8 cellular contexts compared by ENCODE assay signal in genomic region chr4:8580321-8581093, GRCh38. TPM values are rescaled to one million over a fixed set of nuclear protein-coding genes. Genes with fewer than 3 reads are reported as not detected.
DNase-seq lines count a peak whose midpoint lies in the region; ATAC-seq, FAIRE-seq and TF ChIP-seq lines count a peak whose summit lies in the region.

TSS of gene GPR78 (plus strand) at chr4:8580392. CDS start at chr4:8580983, 591 bp downstream.

- H3K36me3 ChIP-seq in colonic mucosa = no peaks in the 10 kb centered on the region
- H3K36me3 ChIP-seq in lung (ENCODE audit: control insufficient read depth in 2 of 2, insufficient read depth in 2 of 2, low read length in 2 of 2) = no peaks in the 10 kb centered on the region

- H3K27ac ChIP-seq in colonic mucosa = no peak within 1 kb of the TSS
- no peak within 1 kb of the TSS for H3K27ac ChIP-seq in lung (ENCODE audit: low read depth in 1 of 2, low read length in 1 of 2)

- H3K9me3 ChIP-seq in colonic mucosa (no peaks in the 10 kb centered on the region), lung (ENCODE audit: control insufficient read depth in 2 of 2, insufficient read depth in 1 of 2, low read length in 1 of 2) (peaks cover 0 to 9% of the 10 kb centered on the region in 2 donors)

- H3K27me3 ChIP-seq in colonic mucosa (no peaks in the 10 kb centered on the region), lung (ENCODE audit: control insufficient read depth, insufficient read depth) (peaks cover 21% of the 10 kb centered on the region)

- WGBS in lung, 2 donors = 4 to 7% methylated on average over 60 to 63 of the region's 63 CpGs

- FAIRE-seq in urothelium cell line (lab: Jason Lieb, UNC) = no peak

- DNase-seq in EL (peak; percentile 49), NCI-H526 treated with DMSO at 0.1 percent for 48 hours (lab: John Stamatoyannopoulos, UW) (peak; percentile 8), colonic mucosa (peak; percentile 43), lung (ENCODE audit: low spot score) (no peak), urothelium cell line (ENCODE audit: low spot score) (peak; percentile 77), dedifferentiated amniotic fluid mesenchymal stem cell (ENCODE audit: extremely low spot score) (no peak), NCI-H446 (lab: John Stamatoyannopoulos, UW) (no peak)

- ATAC-seq in lung (ENCODE audit: insufficient read depth, low FRiP score) (peak; percentile 80), GM19452 (IDR thresholded peaks at IDR 0.05; ENCODE audit: unreplicated experiment) (no peak)

- no peak within 1 kb of the TSS for H3K4me3 ChIP-seq in colonic mucosa
- H3K4me3 ChIP-seq in lung = no peak within 1 kb of the TSS

- no peak within 1 kb of the TSS for H3K9ac ChIP-seq in colonic mucosa (ENCODE audit: low read depth in 2 of 2, low read length in 2 of 2)

- TF ChIP-seq CTCF in colonic mucosa (IDR thresholded peaks at IDR 0.05) (no peak), lung (IDR thresholded peaks at IDR 0.05; ENCODE audit: control extremely low read depth, extremely low read depth) (no peak)

- H3K4me1 ChIP-seq in colonic mucosa (no peaks in the 10 kb centered on the region), lung (ENCODE audit: control insufficient read depth in 2 of 2, insufficient read depth in 2 of 2, low read length in 2 of 2) (peaks cover 0 to 4% of the 10 kb centered on the region in 2 donors)

- intact Hi-C loops in colonic mucosa (cut with DNase I) = no loop called here

RNA-seq across cellular contexts. Expression of gene GPR78, which starts in this region (rescaled TPM):
- not detected for total RNA-seq in colonic mucosa
- under 1 TPM in 1 of 2 donors, not detected in 1; 0.28 TPM for total RNA-seq in lung
- under 1 TPM in 1 of 2 donors, not detected in 1; 0.05 TPM for polyA plus RNA-seq in lung

Comparison
In these comparisons a context has a peak if more than half of its experiments do, and no peak if none do; other contexts are left out.
1. Peak in DNase-seq in colonic mucosa; RNA of the gene not detected or under 1 TPM.
2. Peak in ATAC-seq in lung; RNA of the gene not detected or under 1 TPM.
3. DNase-seq: peak in EL (single experiment), NCI-H526 treated with DMSO at 0.1 percent for 48 hours (single experiment) and urothelium cell line (single experiment); none in lung (single experiment), dedifferentiated amniotic fluid mesenchymal stem cell (single experiment) and NCI-H446 (0 of 2).